9 cellular contexts compared by ENCODE assay signal in the genomic region with DNA sequence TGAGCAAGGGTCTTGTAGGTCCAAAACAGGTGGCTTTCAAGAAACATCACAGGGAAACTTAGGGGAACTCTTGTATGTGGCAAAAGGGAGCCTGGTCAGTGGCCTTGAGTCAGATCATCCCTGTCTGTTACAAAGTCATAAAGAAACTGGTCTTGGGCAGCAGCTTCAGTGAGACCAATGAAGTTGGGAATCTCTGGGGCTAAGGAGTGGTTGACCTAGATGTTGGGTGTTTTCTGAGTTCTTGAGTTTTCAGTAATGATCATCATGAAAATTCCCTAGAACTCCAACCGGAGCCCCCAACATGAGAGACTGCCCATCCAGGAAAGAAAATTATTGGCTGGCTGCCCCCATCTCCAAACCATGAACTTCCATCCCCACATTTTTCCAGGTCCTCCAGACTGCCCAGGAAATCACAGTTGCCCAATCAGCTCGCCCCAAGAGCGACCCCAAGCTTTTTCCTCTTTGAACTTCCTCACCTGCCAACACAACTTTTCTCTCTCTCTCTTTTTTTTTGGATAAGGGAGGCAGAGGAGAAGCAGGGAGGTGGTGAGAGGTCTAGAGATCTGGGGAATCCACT. TPM values are rescaled to one million over a fixed set of nuclear protein-coding genes. Genes with fewer than 3 reads are reported as not detected.
DNase-seq lines count a peak whose midpoint lies in the region; ATAC-seq lines count a peak whose summit lies in the region.
"Had no signal": no experiment of that assay in that cellular context is flagged by ENCODE, and none has a peak within 500 bp of the region (broad histone marks: within the 10 kb centered on the region; RNA-seq: fewer than 3 reads in every experiment).

No MANE protein-coding gene starts in this region.

- no peaks in the 10 kb centered on the region for H3K27me3 Mint-ChIP-seq in CD4-positive, alpha-beta memory T cell
- no peaks in the 10 kb centered on the region for H3K27me3 Mint-ChIP-seq in central memory CD8-positive, alpha-beta T cell

- H3K36me3 ChIP-seq in CD4-positive, alpha-beta memory T cell (ENCODE audit: insufficient read depth, low read length) = peaks cover 46% of the 10 kb centered on the region
- no peaks in the 10 kb centered on the region for H3K36me3 ChIP-seq in MG63

- H3K4me3 ChIP-seq in CD4-positive, alpha-beta memory T cell (ENCODE audit: low read length in 2 of 2) = peak overlapping the region; percentile 94 to 96
- H3K4me3 ChIP-seq in MG63 = no peak overlapping the region

- H3K9me3 ChIP-seq in CD4-positive, alpha-beta memory T cell (ENCODE audit: control insufficient read depth in 1 of 2, low read length in 2 of 2) = no peaks in the 10 kb centered on the region
- H3K9me3 ChIP-seq in MG63 = no peaks in the 10 kb centered on the region

- POLR2A ChIA-PET in CD4-positive, alpha-beta memory T cell (lab: Charles Lee; ENCODE audit: partially characterized antibody) = interaction anchor here (0.7 to 28.0 kb wide), 24 partner anchors 10 to 1105 kb away, joined by 3 to 1226 read pairs (median 19); a partner anchor contains a TSS

- peaks cover 59 to 73% of the 10 kb centered on the region in 2 donors for H3K36me3 Mint-ChIP-seq in CD4-positive, alpha-beta memory T cell
- peaks cover 75% of the 10 kb centered on the region for H3K36me3 Mint-ChIP-seq in central memory CD8-positive, alpha-beta T cell (ENCODE audit: insufficient read depth)

- CTCF ChIA-PET in CD4-positive, alpha-beta memory T cell (lab: Charles Lee; ENCODE audit: partially characterized antibody) = interaction anchor here (0.7 to 19.3 kb wide), 34 partner anchors 12 to 235 kb away, joined by 3 to 512 read pairs (median 6); a partner anchor contains a TSS

- peak overlapping the region; percentile 94 for H3K27ac ChIP-seq in CD4-positive, alpha-beta memory T cell (ENCODE audit: low read depth, low read length)

- no peaks in the 10 kb centered on the region for H3K27me3 ChIP-seq in CD4-positive, alpha-beta memory T cell (ENCODE audit: insufficient read depth, low read length)
- H3K27me3 ChIP-seq in MG63 = no peaks in the 10 kb centered on the region; the same call in 1 of the 2 replicates

- peak overlapping the region; percentile 88 to 98 (median 96) for H3K4me3 Mint-ChIP-seq in CD4-positive, alpha-beta memory T cell
- peak overlapping the region; percentile 82 for H3K4me3 Mint-ChIP-seq in central memory CD8-positive, alpha-beta T cell

- H3K4me1 ChIP-seq in CD4-positive, alpha-beta memory T cell (ENCODE audit: insufficient read depth, low read length) = peaks cover 79% of the 10 kb centered on the region

- no peak for DNase-seq in CD4-positive, alpha-beta memory T cell
- DNase-seq in central memory CD8-positive, alpha-beta T cell (ENCODE audit: low spot score in 2 of 2) = no peak
- DNase-seq in MG63 = no peak
- no peak for DNase-seq in amygdala (lab: John Stamatoyannopoulos, UW)
- DNase-seq in 8988T = no peak

- ATAC-seq in GM19452 (IDR thresholded peaks at IDR 0.05; ENCODE audit: unreplicated experiment) = peak; percentile 38
- peak; percentile 26 for ATAC-seq in HG03280 (IDR thresholded peaks at IDR 0.05; ENCODE audit: unreplicated experiment)
- no peak for ATAC-seq in central memory CD8-positive, alpha-beta T cell (replicated peaks; ENCODE audit: extremely low read depth, poor library complexity, severe bottlenecking)
- no peak for ATAC-seq in GM19324 (IDR thresholded peaks at IDR 0.05; ENCODE audit: low FRiP score, unreplicated experiment)

- intact Hi-C loops in CD4-positive, alpha-beta memory T cell (cut with micrococcal nuclease) = loop anchor here (1.0 to 10.0 kb wide), 5 partner anchors 21 to 163 kb away; a partner anchor contains a TSS

- H3K4me1 Mint-ChIP-seq in CD4-positive, alpha-beta memory T cell = peaks cover 43 to 99% (median 72%) of the 10 kb centered on the region in 4 donors
- H3K4me1 Mint-ChIP-seq in central memory CD8-positive, alpha-beta T cell = peaks cover 68% of the 10 kb centered on the region

- peak overlapping the region; percentile 95 to 100 (median 99) for H3K27ac Mint-ChIP-seq in CD4-positive, alpha-beta memory T cell
- H3K27ac Mint-ChIP-seq in central memory CD8-positive, alpha-beta T cell (ENCODE audit: low read depth) = peak overlapping the region; percentile 96

- H3K9me3 Mint-ChIP-seq in CD4-positive, alpha-beta memory T cell = peaks cover 0 to 5% (median 0%) of the 10 kb centered on the region in 8 donors
- no peaks in the 10 kb centered on the region for H3K9me3 Mint-ChIP-seq in central memory CD8-positive, alpha-beta T cell

RNA-seq across cellular contexts. Expression of a gene that starts 3.9 kb away (rescaled TPM):
- 100 to 1,000 TPM; 268 to 269 TPM for total RNA-seq in CD4-positive, alpha-beta memory T cell
- polyA plus RNA-seq in CD4-positive, alpha-beta memory T cell = 100 to 1,000 TPM; 436 to 502 TPM
- total RNA-seq in MG63 (2014; rRNA removed; shearing (Covaris generic); ENCODE audit: low replicate concordance) = not detected in 2 replicates

RNA-seq across cellular contexts. Expression of a gene that starts 60.0 kb away (rescaled TPM):
- 1 to 10 TPM in 1 of 2 experiments, under 1 TPM in 1; 0.25 to 1.8 TPM for total RNA-seq in CD4-positive, alpha-beta memory T cell
- polyA plus RNA-seq in CD4-positive, alpha-beta memory T cell = under 1 TPM; 0.18 to 0.33 TPM
- total RNA-seq in MG63 (2014; rRNA removed; shearing (Covaris generic); ENCODE audit: low replicate concordance) = not detected in 2 replicates
- total RNA-seq: left cardiac atrium had no signal

Comparison
In these comparisons a context has a peak if more than half of its experiments do, and no peak if none do; other contexts are left out.
1. ATAC-seq: peak in GM19452 (single experiment) and HG03280 (single experiment); none in central memory CD8-positive, alpha-beta T cell (single experiment) and GM19324 (single experiment).
2. RNA of a gene that starts 3.9 kb away (total RNA-seq): 268 to 269 TPM in CD4-positive, alpha-beta memory T cell; not detected in MG63; every median in the first group is over 100 times any median in the second.